9 cellular contexts compared by ENCODE assay signal in genomic region chr17:49565948-49566491, GRCh38.
DNase-seq lines count a peak whose midpoint lies in the region; ATAC-seq and TF ChIP-seq lines count a peak whose summit lies in the region.
"Had no signal": no experiment of that assay in that cellular context is flagged by ENCODE, and none has a peak within 500 bp of the region (broad histone marks: within the 10 kb centered on the region; RNA-seq: fewer than 3 reads in every experiment).

No MANE protein-coding gene starts in this region.

- H3K4me3 ChIP-seq in fibroblast of mammary gland (ENCODE audit: control insufficient read depth, low read depth, low read length) (no peak overlapping the region), rectal smooth muscle tissue (ENCODE audit: low read length) (no peak overlapping the region)

- TF ChIP-seq CTCF in GM10266 (IDR thresholded peaks at IDR 0.05; ENCODE audit: control insufficient read depth, insufficient read depth, low read depth, missing control alignments) (peak; percentile 16), fibroblast of mammary gland (conservative IDR thresholded peaks at IDR 0.05; ENCODE audit: control insufficient read depth, insufficient read depth, low read depth, low read length) (no peak)

- no peaks in the 10 kb centered on the region for H3K36me3 ChIP-seq in rectal smooth muscle tissue (ENCODE audit: control insufficient read depth, insufficient read depth, low read length)

- peak overlapping the region; percentile 76 for H3K27ac ChIP-seq in rectal smooth muscle tissue (ENCODE audit: low read depth, low read length)

- ATAC-seq in HG03039 (IDR thresholded peaks at IDR 0.05; ENCODE audit: unreplicated experiment), result no peak

- no peak for DNase-seq in GM10266 (ENCODE audit: extremely low spot score)
- peak; percentile 94 for DNase-seq in NCI-H2196 treated with DMSO at 0.1 percent for 48 hours (lab: John Stamatoyannopoulos, UW; ENCODE audit: unreplicated experiment)
- DNase-seq in fibroblast of mammary gland (ENCODE audit: low read depth), result peak; percentile 85
- no peak for DNase-seq in amniotic stem cell (lab: John Stamatoyannopoulos, UW)
- DNase-seq in stimulated activated naive CD4-positive, alpha-beta T cell (lab: John Stamatoyannopoulos, UW), result no peak
- no peak for DNase-seq in dedifferentiated amniotic fluid mesenchymal stem cell (ENCODE audit: extremely low spot score)
- DNase-seq: T-helper 9 cell had no signal

- no peak overlapping the region for H3K9ac ChIP-seq in rectal smooth muscle tissue (ENCODE audit: low read length)

- peaks cover 16% of the 10 kb centered on the region for H3K4me1 ChIP-seq in rectal smooth muscle tissue (ENCODE audit: control insufficient read depth, insufficient read depth, low read length)

- H3K27me3 ChIP-seq in rectal smooth muscle tissue (ENCODE audit: control insufficient read depth, insufficient read depth, low read length), result no peaks in the 10 kb centered on the region

Comparison
In these comparisons a context has a peak if more than half of its experiments do, and no peak if none do; other contexts are left out.
1. DNase-seq: peak in NCI-H2196 treated with DMSO at 0.1 percent for 48 hours (single experiment) and fibroblast of mammary gland (single experiment); none in GM10266 (single experiment), amniotic stem cell (single experiment), stimulated activated naive CD4-positive, alpha-beta T cell (0 of 6) and dedifferentiated amniotic fluid mesenchymal stem cell (single experiment).